In the genomic region with DNA sequence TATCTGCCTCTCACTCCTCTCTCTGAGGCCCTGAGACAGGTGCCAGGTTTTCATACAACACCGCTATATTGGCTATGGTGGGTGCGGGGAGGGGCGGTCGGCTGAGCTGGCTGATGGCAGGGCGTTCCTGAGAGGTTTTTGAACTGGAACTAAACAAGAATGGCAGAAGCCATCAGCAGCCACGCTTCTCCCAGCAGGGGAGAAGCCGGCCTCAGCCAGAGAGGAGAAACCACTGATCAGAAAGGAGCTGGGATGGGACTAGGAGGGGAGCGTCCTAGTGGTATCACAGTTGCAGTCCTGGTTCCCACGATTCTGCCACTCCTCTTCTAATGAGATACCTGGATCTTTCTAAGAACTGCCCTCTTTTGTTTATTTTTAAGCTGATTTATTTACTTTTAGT, we compare ENCODE assay signal across 17 cellular contexts.
"Had no signal": no experiment of that assay in that cellular context is flagged by ENCODE, and none has a peak within 500 bp of the region (broad histone marks: within the 10 kb centered on the region; RNA-seq: fewer than 3 reads in every experiment).

No MANE protein-coding gene starts in this region.

- H3K4me1 Mint-ChIP-seq: memory B cell; stimulated activated naive B cell treated with anti-CD40 and anti-IgM and Interleukin-4, amounts not matched to agents 10 μg/mL and 1 μg/mL and 100 μg/mL, for 72 hours had no signal

- DNase-seq: activated CD4-positive, alpha-beta T cell treated with anti-CD3 and anti-CD28 coated beads for 1 hour; activated CD4-positive, alpha-beta T cell treated with anti-CD3 and anti-CD28 coated beads, Interleukin-2, amount 50 U/mL, for 4 hours; cerebellar nuclear complex; effector CD8-positive, alpha-beta T cell; gastrocnemius medialis; kidney glomerular epithelial cell; left ventricle myocardium superior; spleen; stimulated activated naive B cell treated with anti-CD40 and anti-IgM and Interleukin-4, amounts not matched to agents 10 μg/mL and 1 μg/mL and 100 μg/mL, for 72 hours; upper lobe of left lung had no signal

- H3K79me2 ChIP-seq: parathyroid adenoma had no signal

- H3K4me3 Mint-ChIP-seq: activated naive CD8-positive, alpha-beta T cell; activated T-helper 1 cell treated with anti-CD3 and anti-CD28 coated beads, Interleukin-12 subunit alpha, Interleukin-12 subunit beta, Interleukin-2, Interleukin-4 antibody, amounts not matched to agents 30 ng/mL and 10 ng/mL and 1 ng/mL, durations not matched to agents 14 hours and 24 hours and 36 hours; memory B cell; stimulated activated naive B cell treated with anti-CD40 and anti-IgM and Interleukin-4, amounts not matched to agents 10 μg/mL and 1 μg/mL and 100 μg/mL, for 72 hours had no signal

- H3K27me3 ChIP-seq: gastrocnemius medialis, upper lobe of left lung had no signal

- H3K27me3 Mint-ChIP-seq: activated naive CD8-positive, alpha-beta T cell had no signal

- H3K4me1 ChIP-seq: gastrocnemius medialis, parathyroid adenoma, spleen, upper lobe of left lung had no signal

- H3K9me3 ChIP-seq: gastrocnemius medialis, neutrophil, spleen, thoracic aorta, upper lobe of left lung had no signal

- H3K27ac ChIP-seq: gastrocnemius medialis, neutrophil, parathyroid adenoma, spleen, thoracic aorta, upper lobe of left lung, VCaP had no signal

- H3K4me3 ChIP-seq: gastrocnemius medialis, spleen, thoracic aorta, upper lobe of left lung had no signal

- H3K9ac ChIP-seq: parathyroid adenoma had no signal

- H3K36me3 ChIP-seq: gastrocnemius medialis, neutrophil, spleen, thoracic aorta, upper lobe of left lung had no signal

- H3K27ac Mint-ChIP-seq: activated naive CD8-positive, alpha-beta T cell; activated T-helper 1 cell treated with anti-CD3 and anti-CD28 coated beads, Interleukin-12 subunit alpha, Interleukin-12 subunit beta, Interleukin-2, Interleukin-4 antibody, amounts not matched to agents 30 ng/mL and 10 ng/mL and 1 ng/mL, durations not matched to agents 14 hours and 24 hours and 36 hours; memory B cell; stimulated activated naive B cell treated with anti-CD40 and anti-IgM and Interleukin-4, amounts not matched to agents 10 μg/mL and 1 μg/mL and 100 μg/mL, for 72 hours had no signal

- H3K9me3 Mint-ChIP-seq: activated T-helper 1 cell treated with anti-CD3 and anti-CD28 coated beads, Interleukin-12 subunit alpha, Interleukin-12 subunit beta, Interleukin-2, Interleukin-4 antibody, amounts not matched to agents 30 ng/mL and 10 ng/mL and 1 ng/mL, durations not matched to agents 14 hours and 24 hours and 36 hours; memory B cell; stimulated activated naive B cell treated with anti-CD40 and anti-IgM and Interleukin-4, amounts not matched to agents 10 μg/mL and 1 μg/mL and 100 μg/mL, for 72 hours had no signal

- H2AFZ ChIP-seq: parathyroid adenoma had no signal

- H3K36me3 Mint-ChIP-seq: activated naive CD8-positive, alpha-beta T cell; memory B cell; stimulated activated naive B cell treated with anti-CD40 and anti-IgM and Interleukin-4, amounts not matched to agents 10 μg/mL and 1 μg/mL and 100 μg/mL, for 72 hours had no signal
